In genomic region chr17:80416260-80416939, GRCh38 we compare ENCODE assay signal across 1 cellular context.
TF ChIP-seq lines count a peak whose summit lies in the region.

No MANE protein-coding gene starts in this region.

TF ChIP-seq in HEK293, 187 proteins besides CTCF, POLR2A, EP300 and RAD21 (continued from another document):
- TF ChIP-seq, protein P1, sequence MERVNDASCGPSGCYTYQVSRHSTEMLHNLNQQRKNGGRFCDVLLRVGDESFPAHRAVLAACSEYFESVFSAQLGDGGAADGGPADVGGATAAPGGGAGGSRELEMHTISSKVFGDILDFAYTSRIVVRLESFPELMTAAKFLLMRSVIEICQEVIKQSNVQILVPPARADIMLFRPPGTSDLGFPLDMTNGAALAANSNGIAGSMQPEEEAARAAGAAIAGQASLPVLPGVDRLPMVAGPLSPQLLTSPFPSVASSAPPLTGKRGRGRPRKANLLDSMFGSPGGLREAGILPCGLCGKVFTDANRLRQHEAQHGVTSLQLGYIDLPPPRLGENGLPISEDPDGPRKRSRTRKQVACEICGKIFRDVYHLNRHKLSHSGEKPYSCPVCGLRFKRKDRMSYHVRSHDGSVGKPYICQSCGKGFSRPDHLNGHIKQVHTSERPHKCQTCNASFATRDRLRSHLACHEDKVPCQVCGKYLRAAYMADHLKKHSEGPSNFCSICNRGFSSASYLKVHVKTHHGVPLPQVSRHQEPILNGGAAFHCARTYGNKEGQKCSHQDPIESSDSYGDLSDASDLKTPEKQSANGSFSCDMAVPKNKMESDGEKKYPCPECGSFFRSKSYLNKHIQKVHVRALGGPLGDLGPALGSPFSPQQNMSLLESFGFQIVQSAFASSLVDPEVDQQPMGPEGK (tag by site-specific recombination; IDR thresholded peaks at IDR 0.05), result no peak
- peak; percentile 68 for TF ChIP-seq SCRT2 (tag by site-specific recombination; IDR thresholded peaks at IDR 0.05)
- TF ChIP-seq HOXC10 (CRISPR knock-in tag; IDR thresholded peaks at IDR 0.05), result no peak
- no peak for TF ChIP-seq ZNF24 (tag by site-specific recombination; IDR thresholded peaks at IDR 0.05)
- no peak for TF ChIP-seq ZSCAN16 (tag by site-specific recombination; IDR thresholded peaks at IDR 0.05)
